Comparison of ENCODE assay signal across 2 cellular contexts in the genomic region with DNA sequence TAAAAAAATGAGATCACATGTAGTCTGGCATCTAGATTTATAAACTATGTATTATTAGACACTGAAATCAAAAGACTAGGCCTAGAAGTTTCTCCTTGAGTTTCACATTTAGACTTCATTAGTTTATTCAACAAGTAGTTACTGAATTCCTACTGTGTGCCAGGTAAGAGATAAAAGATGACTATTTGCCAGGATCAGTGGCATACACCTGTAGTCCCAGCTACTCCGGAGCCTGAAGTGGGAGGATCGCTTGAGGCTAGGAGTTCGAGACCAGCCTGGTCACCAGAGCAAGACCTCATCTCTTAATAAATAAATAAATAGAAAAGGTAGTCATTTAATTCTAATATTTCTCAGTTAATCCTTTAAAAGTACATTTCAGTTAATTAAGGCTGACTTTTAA.
TF ChIP-seq lines count a peak whose summit lies in the region.

No MANE protein-coding gene starts in this region.

TF ChIP-seq in K562, 482 proteins besides CTCF, POLR2A, EP300 and RAD21:
- TF ChIP-seq ATF1 (CRISPR knock-in tag; IDR thresholded peaks at IDR 0.05) (no peak), ATF1 (tag; IDR thresholded peaks at IDR 0.05) (no peak), NCOA4 (IDR thresholded peaks at IDR 0.05; ENCODE audit: partially characterized antibody) (no peak), HLTF (IDR thresholded peaks at IDR 0.05) (no peak)
- TF ChIP-seq, protein P1, sequence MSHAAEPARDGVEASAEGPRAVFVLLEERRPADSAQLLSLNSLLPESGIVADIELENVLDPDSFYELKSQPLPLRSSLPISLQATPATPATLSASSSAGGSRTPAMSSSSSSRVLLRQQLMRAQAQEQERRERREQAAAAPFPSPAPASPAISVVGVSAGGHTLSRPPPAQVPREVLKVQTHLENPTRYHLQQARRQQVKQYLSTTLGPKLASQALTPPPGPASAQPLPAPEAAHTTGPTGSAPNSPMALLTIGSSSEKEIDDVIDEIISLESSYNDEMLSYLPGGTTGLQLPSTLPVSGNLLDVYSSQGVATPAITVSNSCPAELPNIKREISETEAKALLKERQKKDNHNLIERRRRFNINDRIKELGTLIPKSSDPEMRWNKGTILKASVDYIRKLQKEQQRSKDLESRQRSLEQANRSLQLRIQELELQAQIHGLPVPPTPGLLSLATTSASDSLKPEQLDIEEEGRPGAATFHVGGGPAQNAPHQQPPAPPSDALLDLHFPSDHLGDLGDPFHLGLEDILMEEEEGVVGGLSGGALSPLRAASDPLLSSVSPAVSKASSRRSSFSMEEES (CRISPR knock-in tag; IDR thresholded peaks at IDR 0.05): no peak

TF ChIP-seq in neural cell, 6 proteins besides CTCF, POLR2A, EP300 and RAD21:
- TF ChIP-seq TAF1 (IDR thresholded peaks at IDR 0.05; ENCODE audit: low read depth): no peak
- TF ChIP-seq, protein P2, sequence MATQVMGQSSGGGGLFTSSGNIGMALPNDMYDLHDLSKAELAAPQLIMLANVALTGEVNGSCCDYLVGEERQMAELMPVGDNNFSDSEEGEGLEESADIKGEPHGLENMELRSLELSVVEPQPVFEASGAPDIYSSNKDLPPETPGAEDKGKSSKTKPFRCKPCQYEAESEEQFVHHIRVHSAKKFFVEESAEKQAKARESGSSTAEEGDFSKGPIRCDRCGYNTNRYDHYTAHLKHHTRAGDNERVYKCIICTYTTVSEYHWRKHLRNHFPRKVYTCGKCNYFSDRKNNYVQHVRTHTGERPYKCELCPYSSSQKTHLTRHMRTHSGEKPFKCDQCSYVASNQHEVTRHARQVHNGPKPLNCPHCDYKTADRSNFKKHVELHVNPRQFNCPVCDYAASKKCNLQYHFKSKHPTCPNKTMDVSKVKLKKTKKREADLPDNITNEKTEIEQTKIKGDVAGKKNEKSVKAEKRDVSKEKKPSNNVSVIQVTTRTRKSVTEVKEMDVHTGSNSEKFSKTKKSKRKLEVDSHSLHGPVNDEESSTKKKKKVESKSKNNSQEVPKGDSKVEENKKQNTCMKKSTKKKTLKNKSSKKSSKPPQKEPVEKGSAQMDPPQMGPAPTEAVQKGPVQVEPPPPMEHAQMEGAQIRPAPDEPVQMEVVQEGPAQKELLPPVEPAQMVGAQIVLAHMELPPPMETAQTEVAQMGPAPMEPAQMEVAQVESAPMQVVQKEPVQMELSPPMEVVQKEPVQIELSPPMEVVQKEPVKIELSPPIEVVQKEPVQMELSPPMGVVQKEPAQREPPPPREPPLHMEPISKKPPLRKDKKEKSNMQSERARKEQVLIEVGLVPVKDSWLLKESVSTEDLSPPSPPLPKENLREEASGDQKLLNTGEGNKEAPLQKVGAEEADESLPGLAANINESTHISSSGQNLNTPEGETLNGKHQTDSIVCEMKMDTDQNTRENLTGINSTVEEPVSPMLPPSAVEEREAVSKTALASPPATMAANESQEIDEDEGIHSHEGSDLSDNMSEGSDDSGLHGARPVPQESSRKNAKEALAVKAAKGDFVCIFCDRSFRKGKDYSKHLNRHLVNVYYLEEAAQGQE (IDR thresholded peaks at IDR 0.05; ENCODE audit: borderline replicate concordance): no peak
- no peak for TF ChIP-seq MXI1 (conservative IDR thresholded peaks at IDR 0.05; ENCODE audit: poor library complexity, severe bottlenecking)
- no peak for TF ChIP-seq POLR2AphosphoS5 (IDR thresholded peaks at IDR 0.05)
- TF ChIP-seq SMC3 (conservative IDR thresholded peaks at IDR 0.05; ENCODE audit: poor library complexity): no peak
- no peak for TF ChIP-seq EZH2 (IDR thresholded peaks at IDR 0.05; ENCODE audit: borderline replicate concordance, insufficient read depth, low read length, poor library complexity, severe bottlenecking)
TF ChIP-seq in neural cell: peak in this region for 0.
